Comparison of ENCODE assay signal across 1 cellular context in the genomic region with DNA sequence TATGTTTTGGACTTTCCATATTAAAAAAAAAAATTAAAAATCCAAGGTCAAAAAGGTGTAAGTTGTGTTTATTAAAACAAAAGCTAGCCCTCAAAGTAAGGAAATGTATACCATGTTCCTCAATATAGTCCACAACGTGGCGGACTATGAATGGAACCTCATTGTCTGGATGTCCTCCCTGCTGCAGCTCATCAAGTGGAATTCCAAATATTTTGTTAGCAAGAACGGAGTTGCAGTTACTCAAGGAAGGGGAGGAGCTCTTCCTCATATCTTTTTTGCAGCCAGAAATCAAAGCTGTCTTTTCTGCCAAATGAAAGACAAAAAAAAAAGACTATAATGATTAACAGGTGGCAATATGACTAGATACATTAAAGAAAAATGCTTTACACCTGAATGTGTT.
TF ChIP-seq lines count a peak whose summit lies in the region.

No MANE protein-coding gene starts in this region.

TF ChIP-seq in IMR-90, 13 proteins besides CTCF, POLR2A, EP300 and RAD21:
- TF ChIP-seq CEBPB (IDR thresholded peaks at IDR 0.05; ENCODE audit: low read depth, low read length) (no peak), CHD1 (IDR thresholded peaks at IDR 0.05; ENCODE audit: low read depth, low read length) (no peak), SMC3 (IDR thresholded peaks at IDR 0.05; ENCODE audit: low read depth, low read length) (no peak), NFE2L2 (IDR thresholded peaks at IDR 0.05; ENCODE audit: low read depth, low read length) (no peak), RFX5 (IDR thresholded peaks at IDR 0.05; ENCODE audit: low read depth, low read length) (no peak), RCOR1 (IDR thresholded peaks at IDR 0.05; ENCODE audit: insufficient replicate concordance, low read length) (no peak), BHLHE40 (IDR thresholded peaks at IDR 0.05; ENCODE audit: low read depth, low read length) (no peak), FOS (IDR thresholded peaks at IDR 0.05; ENCODE audit: low read depth, low read length) (no peak)
- TF ChIP-seq, protein P1, sequence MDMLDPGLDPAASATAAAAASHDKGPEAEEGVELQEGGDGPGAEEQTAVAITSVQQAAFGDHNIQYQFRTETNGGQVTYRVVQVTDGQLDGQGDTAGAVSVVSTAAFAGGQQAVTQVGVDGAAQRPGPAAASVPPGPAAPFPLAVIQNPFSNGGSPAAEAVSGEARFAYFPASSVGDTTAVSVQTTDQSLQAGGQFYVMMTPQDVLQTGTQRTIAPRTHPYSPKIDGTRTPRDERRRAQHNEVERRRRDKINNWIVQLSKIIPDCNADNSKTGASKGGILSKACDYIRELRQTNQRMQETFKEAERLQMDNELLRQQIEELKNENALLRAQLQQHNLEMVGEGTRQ (IDR thresholded peaks at IDR 0.05; ENCODE audit: low read depth, low read length) = no peak
